ENCODE assay signal across 18 cellular contexts in genomic region chr2:205822578-205822977, GRCh38.
DNase-seq lines count a peak whose midpoint lies in the region; TF ChIP-seq lines count a peak whose summit lies in the region.
"Had no signal": no experiment of that assay in that cellular context is flagged by ENCODE, and none has a peak within 500 bp of the region (broad histone marks: within the 10 kb centered on the region; RNA-seq: fewer than 3 reads in every experiment).

No MANE protein-coding gene starts in this region.

- DNase-seq in GM04504 (ENCODE audit: low read depth) (peak; percentile 20), RPMI7951 (ENCODE audit: low read depth) (peak; percentile 83), fibroblast of pulmonary artery (ENCODE audit: low read depth) (peak; percentile 13), stromal cell of bone marrow (ENCODE audit: low read depth) (peak; percentile 36), glutamatergic neuron (no peak), middle frontal gyrus (ENCODE audit: extremely low spot score, low spot score) (no peak), kidney glomerular epithelial cell (lab: John Stamatoyannopoulos, UW) (no peak)
- DNase-seq: activated CD4-positive, CD25-positive, alpha-beta regulatory T cell; CD4-positive, CD25-positive, alpha-beta regulatory T cell; natural killer cell; NCI-H187 treated with DMSO at 0.1 percent for 48 hours; NCI-H446; posterior cingulate gyrus; SHP77 treated with DMSO at 0.1 percent for 48 hours; spleen; thyroid gland had no signal

- H3K27me3 Mint-ChIP-seq in glutamatergic neuron (ENCODE audit: unreplicated experiment), result no peaks in the 10 kb centered on the region

- no peaks in the 10 kb centered on the region for H3K9me3 Mint-ChIP-seq in glutamatergic neuron (ENCODE audit: unreplicated experiment)

- no peak for TF ChIP-seq CTCF in fibroblast of pulmonary artery (IDR thresholded peaks at IDR 0.05; ENCODE audit: low read length, missing control alignments)
- no peak for TF ChIP-seq CTCF in glutamatergic neuron (IDR thresholded peaks at IDR 0.05; ENCODE audit: partially characterized antibody, unreplicated experiment)

- no peak overlapping the region for H3K27ac Mint-ChIP-seq in glutamatergic neuron (ENCODE audit: unreplicated experiment)
- H3K27ac Mint-ChIP-seq: activated T-helper 17 cell treated with anti-CD3 and anti-CD28 coated beads, Interleukin-2, amount 50 U/mL, for 72 hours; CD4-positive, CD25-positive, alpha-beta regulatory T cell; natural killer cell had no signal

- no peak overlapping the region for H3K4me3 Mint-ChIP-seq in glutamatergic neuron (ENCODE audit: unreplicated experiment)
- H3K4me3 Mint-ChIP-seq: activated T-helper 17 cell treated with anti-CD3 and anti-CD28 coated beads, Interleukin-2, amount 50 U/mL, for 72 hours; CD4-positive, CD25-positive, alpha-beta regulatory T cell; natural killer cell had no signal

- H3K36me3 Mint-ChIP-seq in glutamatergic neuron (ENCODE audit: unreplicated experiment), result no peaks in the 10 kb centered on the region
- H3K36me3 Mint-ChIP-seq: CD4-positive, CD25-positive, alpha-beta regulatory T cell; natural killer cell had no signal

- no peak overlapping the region for H3K4me3 ChIP-seq in fibroblast of pulmonary artery (replicated peaks; ENCODE audit: low read depth, low read length)
- H3K4me3 ChIP-seq: gastroesophageal sphincter, spleen, thyroid gland had no signal

- no peaks in the 10 kb centered on the region for H3K4me1 Mint-ChIP-seq in glutamatergic neuron (ENCODE audit: low read depth, unreplicated experiment)
- H3K4me1 Mint-ChIP-seq: activated T-helper 17 cell treated with anti-CD3 and anti-CD28 coated beads, Interleukin-2, amount 50 U/mL, for 72 hours; CD4-positive, CD25-positive, alpha-beta regulatory T cell had no signal

Comparison
In these comparisons a context has a peak if more than half of its experiments do, and no peak if none do; other contexts are left out.
1. DNase-seq: peak in GM04504 (single experiment), RPMI7951 (single experiment), fibroblast of pulmonary artery (single experiment) and stromal cell of bone marrow (single experiment); none in glutamatergic neuron (single experiment), middle frontal gyrus (single experiment) and kidney glomerular epithelial cell (single experiment).